In genomic region chr2:238066718-238067117, GRCh38 we compare ENCODE assay signal across 7 cellular contexts. TPM values are rescaled to one million over a fixed set of nuclear protein-coding genes. Genes with fewer than 3 reads are reported as not detected.
DNase-seq lines count a peak whose midpoint lies in the region; ATAC-seq and TF ChIP-seq lines count a peak whose summit lies in the region.
"Not testable (repeated sequence)": the region's sequence is repeated elsewhere in the genome, so short reads cannot be mapped to it uniquely, and the experiment has no call there.

No MANE protein-coding gene starts in this region.

- TF ChIP-seq CTCF in endothelial cell (IDR thresholded peaks at IDR 0.05; ENCODE audit: unreplicated experiment) = not testable (repeated sequence)

- peak overlapping the region; percentile 63 for H3K27ac Mint-ChIP-seq in activated CD4-positive, alpha-beta memory T cell treated with anti-CD3 and anti-CD28 coated beads for 36 hours
- H3K27ac Mint-ChIP-seq in activated T-cell treated with anti-CD3 and anti-CD28 coated beads, Interleukin-2, amount 50 U/mL, for 72 hours = peak overlapping the region; percentile 77
- H3K27ac Mint-ChIP-seq in activated naive CD4-positive, alpha-beta T cell treated with anti-CD3 and anti-CD28 coated beads, Interleukin-2, amount 50 U/mL, for 24 hours = peak overlapping the region; percentile 69
- not testable (repeated sequence) for H3K27ac Mint-ChIP-seq in endothelial cell (ENCODE audit: unreplicated experiment)

- intact Hi-C loops in activated CD4-positive, alpha-beta memory T cell treated with anti-CD3 and anti-CD28 coated beads for 36 hours (cut with micrococcal nuclease) = loop anchor here (10.0 kb wide), 2 partner anchors 138 to 218 kb away; partner anchors contain the start of genes ILKAP and PER2

- H3K36me3 Mint-ChIP-seq in activated CD4-positive, alpha-beta memory T cell treated with anti-CD3 and anti-CD28 coated beads for 36 hours = peaks cover 59% of the 10 kb centered on the region
- H3K36me3 Mint-ChIP-seq in activated T-cell treated with anti-CD3 and anti-CD28 coated beads, Interleukin-2, amount 50 U/mL, for 72 hours (ENCODE audit: insufficient read depth in 2 of 2) = peaks cover 22 to 48% of the 10 kb centered on the region in 2 donors
- H3K36me3 Mint-ChIP-seq in activated naive CD4-positive, alpha-beta T cell treated with anti-CD3 and anti-CD28 coated beads, Interleukin-2, amount 50 U/mL, for 24 hours = peaks cover 37% of the 10 kb centered on the region
- peaks cover 18% of the 10 kb centered on the region for H3K36me3 Mint-ChIP-seq in endothelial cell (ENCODE audit: low read depth, unreplicated experiment)

- peak; percentile 56 for DNase-seq in activated CD4-positive, alpha-beta memory T cell treated with anti-CD3 and anti-CD28 coated beads for 36 hours
- DNase-seq in activated T-cell treated with anti-CD3 and anti-CD28 coated beads, Interleukin-2, amount 50 U/mL, for 72 hours = peak; percentile 21 to 28
- DNase-seq in endothelial cell (ENCODE audit: low spot score) = not testable (repeated sequence)
- DNase-seq in stimulated activated CD4-positive, alpha-beta T cell treated with anti-CD3 and anti-CD28 coated beads, Interleukin-15, amount 100 ng/mL, for 48 hours (ENCODE audit: low read depth in 2 of 2) = peak; percentile 26 to 43
- peak; percentile 31 for DNase-seq in stimulated activated CD8-positive, alpha-beta memory T cell treated with anti-CD3 and anti-CD28 coated beads, Interleukin-4, amount 100 ng/mL, for 48 hours

- POLR2A ChIA-PET in activated CD4-positive, alpha-beta memory T cell treated with anti-CD3 and anti-CD28 coated beads for 36 hours (lab: Charles Lee) = not testable (repeated sequence)

- CTCF ChIA-PET in activated CD4-positive, alpha-beta memory T cell treated with anti-CD3 and anti-CD28 coated beads for 36 hours (lab: Charles Lee) = not testable (repeated sequence)

- not testable (repeated sequence) for H3K27me3 Mint-ChIP-seq in activated CD4-positive, alpha-beta memory T cell treated with anti-CD3 and anti-CD28 coated beads for 36 hours; activated T-cell treated with anti-CD3 and anti-CD28 coated beads, Interleukin-2, amount 50 U/mL, for 72 hours (ENCODE audit: low read depth); activated naive CD4-positive, alpha-beta T cell treated with anti-CD3 and anti-CD28 coated beads, Interleukin-2, amount 50 U/mL, for 24 hours; endothelial cell (ENCODE audit: unreplicated experiment)

- H3K9me3 Mint-ChIP-seq in activated CD4-positive, alpha-beta memory T cell treated with anti-CD3 and anti-CD28 coated beads for 36 hours = peaks cover 21% of the 10 kb centered on the region
- not testable (repeated sequence) for H3K9me3 Mint-ChIP-seq in activated T-cell treated with anti-CD3 and anti-CD28 coated beads, Interleukin-2, amount 50 U/mL, for 72 hours; activated naive CD4-positive, alpha-beta T cell treated with anti-CD3 and anti-CD28 coated beads, Interleukin-2, amount 50 U/mL, for 24 hours; endothelial cell (ENCODE audit: unreplicated experiment)

- H3K4me3 Mint-ChIP-seq in activated CD4-positive, alpha-beta memory T cell treated with anti-CD3 and anti-CD28 coated beads for 36 hours = not testable (repeated sequence)
- peak overlapping the region in 1 of 2 donors; percentile 9 for H3K4me3 Mint-ChIP-seq in activated T-cell treated with anti-CD3 and anti-CD28 coated beads, Interleukin-2, amount 50 U/mL, for 72 hours
- H3K4me3 Mint-ChIP-seq in activated naive CD4-positive, alpha-beta T cell treated with anti-CD3 and anti-CD28 coated beads, Interleukin-2, amount 50 U/mL, for 24 hours = peak overlapping the region; percentile 6
- H3K4me3 Mint-ChIP-seq in endothelial cell (ENCODE audit: unreplicated experiment) = peak overlapping the region; percentile 22

- peak; percentile 62 to 66 for ATAC-seq in activated CD4-positive, CD25-positive, alpha-beta regulatory T cell treated with anti-CD3 and anti-CD28 coated beads, Interleukin-2, amount 50 U/mL, for 24 hours
- peak; percentile 14 to 35 for ATAC-seq in activated T-cell treated with anti-CD3 and anti-CD28 coated beads, Interleukin-2, amount 50 U/mL, for 72 hours (replicated peaks in 1 of 2)

- peaks cover 76% of the 10 kb centered on the region for H3K4me1 Mint-ChIP-seq in activated CD4-positive, alpha-beta memory T cell treated with anti-CD3 and anti-CD28 coated beads for 36 hours (ENCODE audit: low read depth)
- H3K4me1 Mint-ChIP-seq in activated T-cell treated with anti-CD3 and anti-CD28 coated beads, Interleukin-2, amount 50 U/mL, for 72 hours (ENCODE audit: low read depth) = peaks cover 77% of the 10 kb centered on the region
- peaks cover 60% of the 10 kb centered on the region for H3K4me1 Mint-ChIP-seq in activated naive CD4-positive, alpha-beta T cell treated with anti-CD3 and anti-CD28 coated beads, Interleukin-2, amount 50 U/mL, for 24 hours
- not testable (repeated sequence) for H3K4me1 Mint-ChIP-seq in endothelial cell (ENCODE audit: unreplicated experiment)

RNA-seq across cellular contexts. Expression of gene SCLY, which starts 5.9 kb away (rescaled TPM):
- total RNA-seq in activated CD4-positive, alpha-beta memory T cell treated with anti-CD3 and anti-CD28 coated beads for 36 hours = 10 to 100 TPM; 47.9 to 51.8 TPM
- total RNA-seq in activated T-cell treated with anti-CD3 and anti-CD28 coated beads, Interleukin-2, amount 50 U/mL, for 72 hours = 10 to 100 TPM; 36.3 to 38.2 TPM
- 17.7 TPM for total RNA-seq in endothelial cell (ENCODE audit: unreplicated experiment)

RNA-seq across cellular contexts. Expression of gene ESPNL, which starts 33.4 kb away (rescaled TPM):
- under 1 TPM; 0.12 to 0.14 TPM for total RNA-seq in activated CD4-positive, alpha-beta memory T cell treated with anti-CD3 and anti-CD28 coated beads for 36 hours
- total RNA-seq in activated T-cell treated with anti-CD3 and anti-CD28 coated beads, Interleukin-2, amount 50 U/mL, for 72 hours = under 1 TPM; 0.07 to 0.19 TPM
- 0.82 TPM for total RNA-seq in endothelial cell (ENCODE audit: unreplicated experiment)
